In the genomic region with DNA sequence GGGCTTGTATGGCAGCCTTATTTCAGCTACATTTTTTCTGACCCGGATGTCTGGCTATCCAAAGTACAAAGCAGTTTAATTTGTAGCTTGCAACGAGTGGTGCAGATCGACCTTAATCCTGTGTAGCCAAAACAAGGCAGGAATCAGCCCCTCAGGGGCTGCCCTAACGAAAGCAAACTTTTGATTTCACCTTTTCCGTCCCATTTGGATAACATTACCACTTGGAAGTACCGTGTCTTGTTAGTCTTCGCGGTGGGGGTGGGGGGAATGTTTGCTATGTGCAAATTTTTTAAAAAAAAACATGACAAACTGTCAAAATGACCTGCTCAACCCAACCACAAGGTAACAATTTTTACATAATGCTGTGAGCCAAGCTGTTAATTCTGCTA, we compare ENCODE assay signal across 8 cellular contexts. TPM values are rescaled to one million over a fixed set of nuclear protein-coding genes. Genes with fewer than 3 reads are reported as not detected.
A peak's percentile ranks its signal among the peaks of the same experiment; 100 is the strongest.
DNase-seq lines count a peak whose midpoint lies in the region; ATAC-seq and TF ChIP-seq lines count a peak whose summit lies in the region.

No MANE protein-coding gene starts in this region.

- H3K9me3 Mint-ChIP-seq in natural killer cell: no peaks in the 10 kb centered on the region
- H3K9me3 Mint-ChIP-seq in natural killer cell treated with Interleukin-12 subunit alpha and Interleukin-12 subunit beta and Interleukin-15 and Interleukin-18, amount 100 ng/mL, for 72 hours: no peaks in the 10 kb centered on the region
- H3K9me3 Mint-ChIP-seq in MCF 10A (ENCODE audit: unreplicated experiment): no peaks in the 10 kb centered on the region
- H3K9me3 Mint-ChIP-seq in memory B cell: no peaks in the 10 kb centered on the region

- TF ChIP-seq POLR2A in uterus (IDR thresholded peaks at IDR 0.05): no peak

- H3K4me3 Mint-ChIP-seq in natural killer cell: peak overlapping the region; percentile 93
- no peak overlapping the region for H3K4me3 Mint-ChIP-seq in natural killer cell treated with Interleukin-12 subunit alpha and Interleukin-12 subunit beta and Interleukin-15 and Interleukin-18, amount 100 ng/mL, for 72 hours
- peak overlapping the region; percentile 98 for H3K4me3 Mint-ChIP-seq in MCF 10A (ENCODE audit: unreplicated experiment)
- H3K4me3 Mint-ChIP-seq in memory B cell: peak overlapping the region; percentile 92

- ATAC-seq in natural killer cell: no peak
- ATAC-seq in natural killer cell treated with Interleukin-12 subunit alpha and Interleukin-12 subunit beta and Interleukin-15 and Interleukin-18, amount 100 ng/mL, for 72 hours: no peak
- no peak for ATAC-seq in memory B cell (ENCODE audit: low read depth)
- no peak for ATAC-seq in HG02571 (IDR thresholded peaks at IDR 0.05; ENCODE audit: unreplicated experiment)

- H3K36me3 ChIP-seq in uterus: no peaks in the 10 kb centered on the region

- no TSS peak for BruUV-seq in MCF 10A (replicated peaks; lab: Mats Ljungman, UMichigan)

- no peaks in the 10 kb centered on the region for H3K4me1 ChIP-seq in uterus

- H3K27me3 ChIP-seq in uterus: no peaks in the 10 kb centered on the region

- TF ChIP-seq CTCF in natural killer cell (IDR thresholded peaks at IDR 0.05) (no peak), MCF 10A (IDR thresholded peaks at IDR 0.05; ENCODE audit: unreplicated experiment) (no peak), uterus (IDR thresholded peaks at IDR 0.05) (no peak)

- no peaks in the 10 kb centered on the region for H3K27me3 Mint-ChIP-seq in natural killer cell (ENCODE audit: low read depth in 2 of 2)
- no peaks in the 10 kb centered on the region for H3K27me3 Mint-ChIP-seq in natural killer cell treated with Interleukin-12 subunit alpha and Interleukin-12 subunit beta and Interleukin-15 and Interleukin-18, amount 100 ng/mL, for 72 hours
- no peaks in the 10 kb centered on the region for H3K27me3 Mint-ChIP-seq in MCF 10A (ENCODE audit: insufficient read depth, unreplicated experiment)
- no peaks in the 10 kb centered on the region for H3K27me3 Mint-ChIP-seq in memory B cell

- DNase-seq in natural killer cell: no peak
- no peak for DNase-seq in natural killer cell treated with Interleukin-12 subunit alpha and Interleukin-12 subunit beta and Interleukin-15 and Interleukin-18, amount 100 ng/mL, for 72 hours (ENCODE audit: low spot score)
- DNase-seq in MCF 10A (ENCODE audit: unreplicated experiment): no peak
- DNase-seq in memory B cell (ENCODE audit: low spot score in 2 of 2): peak in 1 of 2 donors; percentile 4
- no peak for DNase-seq in uterus
- no peak for DNase-seq in cortex of kidney (lab: John Stamatoyannopoulos, UW)
- DNase-seq in GF-D8 (lab: John Stamatoyannopoulos, UW): no peak

- no peaks in the 10 kb centered on the region for H3K36me3 Mint-ChIP-seq in natural killer cell
- H3K36me3 Mint-ChIP-seq in natural killer cell treated with Interleukin-12 subunit alpha and Interleukin-12 subunit beta and Interleukin-15 and Interleukin-18, amount 100 ng/mL, for 72 hours: peaks cover 25% of the 10 kb centered on the region
- peaks cover 12% of the 10 kb centered on the region for H3K36me3 Mint-ChIP-seq in MCF 10A (ENCODE audit: insufficient read depth, unreplicated experiment)
- peaks cover 7% of the 10 kb centered on the region for H3K36me3 Mint-ChIP-seq in memory B cell

- CTCF ChIA-PET in MCF 10A (lab: Yijun Ruan, JAX): interaction anchor here (0.5 to 2.4 kb wide), 6 partner anchors 7 to 138 kb away, joined by 3 to 10 read pairs (median 4); a partner anchor contains a TSS

- H3K27ac Mint-ChIP-seq in natural killer cell (no peak overlapping the region), MCF 10A (ENCODE audit: low read depth, unreplicated experiment) (peak overlapping the region; percentile 92), memory B cell (peak overlapping the region; percentile 97)
- H3K27ac Mint-ChIP-seq in natural killer cell treated with Interleukin-12 subunit alpha and Interleukin-12 subunit beta and Interleukin-15 and Interleukin-18, amount 100 ng/mL, for 72 hours: no peak overlapping the region

- peak overlapping the region; percentile 92 to 97 for H3K27ac ChIP-seq in uterus

- H3K4me3 ChIP-seq in uterus: peak overlapping the region; percentile 69 to 75

- H3K4me1 Mint-ChIP-seq in natural killer cell (peaks cover 44 to 50% of the 10 kb centered on the region in 2 donors), MCF 10A (ENCODE audit: insufficient read depth, unreplicated experiment) (peaks cover 26% of the 10 kb centered on the region), memory B cell (peaks cover 32% of the 10 kb centered on the region)
- H3K4me1 Mint-ChIP-seq in natural killer cell treated with Interleukin-12 subunit alpha and Interleukin-12 subunit beta and Interleukin-15 and Interleukin-18, amount 100 ng/mL, for 72 hours (ENCODE audit: low read depth in 2 of 2): peaks cover 39 to 44% of the 10 kb centered on the region in 2 donors

- POLR2A ChIA-PET in MCF 10A (lab: Yijun Ruan, JAX): interaction anchor here (0.6 to 5.2 kb wide), 15 partner anchors 15 to 856 kb away, joined by 3 to 62 read pairs (median 4); a partner anchor contains a TSS

- intact Hi-C loops in natural killer cell (cut with micrococcal nuclease) (no loop called here), MCF 10A (cut with micrococcal nuclease) (loop anchor here (5.0 kb wide), 1 partner anchor 50 kb away; no protein-coding TSS in a partner anchor), uterus (cut with DNase I; ENCODE audit: low total_unique reads) (loop anchor here (10.0 kb wide), 1 partner anchor 52 kb away; a partner anchor contains a TSS)

- no peaks in the 10 kb centered on the region for H3K9me3 ChIP-seq in uterus

RNA-seq across cellular contexts. Expression of a gene that starts 0.8 kb away (rescaled TPM):
- total RNA-seq in natural killer cell (10 to 100 TPM; 81.0 to 90.0 (median 86.1) TPM), MCF 10A (2022) (50.2 and 54.5 TPM in 2 replicates), uterus (100 to 1,000 TPM in 1 of 4 donors, 10 to 100 TPM in 3; 33.5 to 151 (median 71.5) TPM)
- total RNA-seq in natural killer cell treated with Interleukin-12 subunit alpha and Interleukin-12 subunit beta and Interleukin-15 and Interleukin-18, amount 100 ng/mL, for 72 hours: 10 to 100 TPM; 51.4 to 70.3 TPM

RNA-seq across cellular contexts. Expression of a gene that starts 2.9 kb away (rescaled TPM):
- 10 to 100 TPM; 87.7 to 91.3 (median 89.5) TPM for total RNA-seq in natural killer cell
- 100 to 1,000 TPM; 429 to 580 TPM for total RNA-seq in natural killer cell treated with Interleukin-12 subunit alpha and Interleukin-12 subunit beta and Interleukin-15 and Interleukin-18, amount 100 ng/mL, for 72 hours
- total RNA-seq in MCF 10A (2022): 264 and 298 TPM in 2 replicates
- 100 to 1,000 TPM in 3 of 4 donors, 10 to 100 TPM in 1; 99.7 to 206 (median 134) TPM for total RNA-seq in uterus

RNA-seq across cellular contexts. Expression of a gene that starts 53.0 kb away (rescaled TPM):
- total RNA-seq in natural killer cell: 10 to 100 TPM; 18.1 to 29.9 (median 25.9) TPM
- total RNA-seq in natural killer cell treated with Interleukin-12 subunit alpha and Interleukin-12 subunit beta and Interleukin-15 and Interleukin-18, amount 100 ng/mL, for 72 hours: 10 to 100 TPM; 13.9 to 32.3 TPM
- 33.5 and 35.9 TPM in 2 replicates for total RNA-seq in MCF 10A (2022)
- 10 to 100 TPM; 37.9 to 87.0 (median 40.3) TPM for total RNA-seq in uterus

Comparison
In these comparisons a context has a peak if more than half of its experiments do, and no peak if none do; other contexts are left out.
1. H3K27ac Mint-ChIP-seq: peak in MCF 10A (single experiment) and memory B cell (single experiment); none in natural killer cell (0 of 2) and natural killer cell treated with Interleukin-12 subunit alpha and Interleukin-12 subunit beta and Interleukin-15 and Interleukin-18, amount 100 ng/mL, for 72 hours (0 of 2).